In genomic region chr5:38382898-38383297, GRCh38 we compare ENCODE assay signal across 1 cellular context.
TF ChIP-seq lines count a peak whose summit lies in the region.

No MANE protein-coding gene starts in this region.

TF ChIP-seq in HepG2, 621 proteins besides CTCF, POLR2A, EP300 and RAD21 (continued from another document and continues in another):
- TF ChIP-seq CEBPZ (IDR thresholded peaks at IDR 0.05; ENCODE audit: low read length) (no peak), NFYC (CRISPR knock-in tag; IDR thresholded peaks at IDR 0.05) (no peak), ELK4 (CRISPR knock-in tag; IDR thresholded peaks at IDR 0.05; ENCODE audit: borderline replicate concordance) (no peak), SNAI1 (CRISPR knock-in tag; IDR thresholded peaks at IDR 0.05; ENCODE audit: borderline replicate concordance) (no peak), KLF16 (CRISPR knock-in tag; IDR thresholded peaks at IDR 0.05) (0 out of 4 replicates have a peak, but pooled peaks of 1 of the 2 experiments have one; percentile 22), NR3C1 (CRISPR knock-in tag; IDR thresholded peaks at IDR 0.05) (no peak), ZKSCAN1 (IDR thresholded peaks at IDR 0.05; ENCODE audit: low read length) (no peak), SP4 (CRISPR knock-in tag; IDR thresholded peaks at IDR 0.05) (no peak), ZNF704 (CRISPR knock-in tag; IDR thresholded peaks at IDR 0.05; ENCODE audit: borderline replicate concordance) (no peak), SIX1 (CRISPR knock-in tag; IDR thresholded peaks at IDR 0.05; ENCODE audit: borderline replicate concordance) (no peak), KAT2B (IDR thresholded peaks at IDR 0.05; ENCODE audit: borderline replicate concordance, low read depth, low read length) (no peak), TRAFD1 (CRISPR knock-in tag; IDR thresholded peaks at IDR 0.05; ENCODE audit: borderline replicate concordance) (no peak), CHCHD3 (CRISPR knock-in tag; IDR thresholded peaks at IDR 0.05) (no peak), KIAA2018 (CRISPR knock-in tag; IDR thresholded peaks at IDR 0.05; ENCODE audit: borderline replicate concordance) (no peak), ZBTB43 (CRISPR knock-in tag; conservative IDR thresholded peaks at IDR 0.05) (no peak), ZNF30 (CRISPR knock-in tag; IDR thresholded peaks at IDR 0.05) (no peak), ZNF20 (CRISPR knock-in tag; IDR thresholded peaks at IDR 0.05) (no peak), SAP130 (CRISPR knock-in tag; IDR thresholded peaks at IDR 0.05; ENCODE audit: low read depth) (no peak), CBX5 (CRISPR knock-in tag; IDR thresholded peaks at IDR 0.05; ENCODE audit: borderline replicate concordance) (peak; percentile 88), SNAPC5 (CRISPR knock-in tag; IDR thresholded peaks at IDR 0.05; ENCODE audit: borderline replicate concordance) (no peak), PLRG1 (conservative IDR thresholded peaks at IDR 0.05) (no peak), HMG20A (CRISPR knock-in tag; IDR thresholded peaks at IDR 0.05; ENCODE audit: borderline replicate concordance) (peak; percentile 66; the same call in 1 of the 2 replicates), GRHL1 (CRISPR knock-in tag; conservative IDR thresholded peaks at IDR 0.05) (no peak), ZBTB2 (CRISPR knock-in tag; IDR thresholded peaks at IDR 0.05; ENCODE audit: low read depth) (no peak), ZNF574 (CRISPR knock-in tag; IDR thresholded peaks at IDR 0.05) (peak; percentile 60), ATF3 (CRISPR knock-in tag; IDR thresholded peaks at IDR 0.05) (0 out of 2 replicates have a peak, but pooled peaks have one; percentile 68), POLR2G (IDR thresholded peaks at IDR 0.05; ENCODE audit: low read depth, low read length) (no peak), GLI4 (CRISPR knock-in tag; IDR thresholded peaks at IDR 0.05; ENCODE audit: borderline replicate concordance) (no peak), SOX13 (IDR thresholded peaks at IDR 0.05) (no peak), SOX13 (CRISPR knock-in tag; conservative IDR thresholded peaks at IDR 0.05 in 1 of 2, IDR thresholded peaks at IDR 0.05 in 1 of 2) (peak in 1 of 2 experiments; percentile 59; a peak in 1 of 4 replicates)
